ENCODE assay signal across 1 cellular context in genomic region chr3:9503283-9503682, GRCh38.
TF ChIP-seq lines count a peak whose summit lies in the region.

No MANE protein-coding gene starts in this region.

TF ChIP-seq in HCT116, 20 proteins besides CTCF, POLR2A, EP300 and RAD21 (continued from another document):
- no peak for TF ChIP-seq ZBTB33 (IDR thresholded peaks at IDR 0.05; ENCODE audit: extremely low read depth, insufficient replicate concordance, low read length)
